ENCODE assay signal across 1 cellular context in the genomic region with DNA sequence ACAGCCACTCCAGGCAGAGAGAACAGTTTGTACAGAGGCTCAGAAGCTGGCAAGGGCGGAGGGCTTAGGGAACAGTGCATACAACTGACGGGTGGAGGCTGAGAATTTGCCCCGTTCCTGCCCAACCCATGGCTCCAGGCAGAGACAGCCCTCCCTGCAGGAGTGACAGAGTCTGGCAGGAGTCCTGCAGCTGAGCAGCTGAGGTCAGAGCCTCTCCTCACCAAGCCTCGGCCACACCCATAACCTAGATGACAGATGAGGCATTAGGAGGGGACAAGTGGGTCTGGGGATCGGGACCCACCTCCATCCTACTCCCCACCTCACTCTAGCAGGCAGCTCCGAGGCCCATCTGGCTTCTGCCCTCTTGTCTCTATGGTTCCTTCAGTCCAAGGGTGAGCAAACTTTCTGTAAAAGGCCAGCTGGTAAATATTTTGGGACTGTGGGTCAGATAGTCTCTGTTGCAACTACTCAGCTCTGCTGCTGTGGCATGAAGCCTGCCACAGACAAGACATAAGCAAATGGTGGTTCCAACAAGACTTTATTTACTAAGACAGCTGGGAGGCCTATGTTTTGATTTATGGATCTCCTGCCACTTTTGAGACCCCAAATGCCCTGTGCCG.
TF ChIP-seq lines count a peak whose summit lies in the region.

No MANE protein-coding gene starts in this region.

TF ChIP-seq in HepG2, 621 proteins besides CTCF, POLR2A, EP300 and RAD21 (continued from another document):
- no peak for TF ChIP-seq ZBTB40 (IDR thresholded peaks at IDR 0.05)
- no peak for TF ChIP-seq ZBTB40 (CRISPR knock-in tag; IDR thresholded peaks at IDR 0.05)
